Comparison of ENCODE assay signal across 1 cellular context in genomic region chr10:118817328-118818068, GRCh38.
TF ChIP-seq lines count a peak whose summit lies in the region.

No MANE protein-coding gene starts in this region.

TF ChIP-seq in IMR-90, 13 proteins besides CTCF, POLR2A, EP300 and RAD21:
- TF ChIP-seq MXI1 (IDR thresholded peaks at IDR 0.05; ENCODE audit: borderline replicate concordance, low read depth, low read length) (no peak), USF2 (IDR thresholded peaks at IDR 0.05; ENCODE audit: low read depth, low read length) (no peak), NFE2L2 (IDR thresholded peaks at IDR 0.05; ENCODE audit: low read depth, low read length) (no peak), SMC3 (IDR thresholded peaks at IDR 0.05; ENCODE audit: low read depth, low read length) (no peak), RCOR1 (IDR thresholded peaks at IDR 0.05; ENCODE audit: insufficient replicate concordance, low read length) (no peak), CEBPB (IDR thresholded peaks at IDR 0.05; ENCODE audit: low read depth, low read length) (no peak), RFX5 (IDR thresholded peaks at IDR 0.05; ENCODE audit: low read depth, low read length) (no peak), BHLHE40 (IDR thresholded peaks at IDR 0.05; ENCODE audit: low read depth, low read length) (no peak), MAFK (IDR thresholded peaks at IDR 0.05; ENCODE audit: low read depth, low read length) (no peak), MAZ (IDR thresholded peaks at IDR 0.05; ENCODE audit: borderline replicate concordance, low read depth, low read length) (no peak), CHD1 (IDR thresholded peaks at IDR 0.05; ENCODE audit: low read depth, low read length) (no peak), FOS (IDR thresholded peaks at IDR 0.05; ENCODE audit: low read depth, low read length) (no peak)
- TF ChIP-seq, protein P1, sequence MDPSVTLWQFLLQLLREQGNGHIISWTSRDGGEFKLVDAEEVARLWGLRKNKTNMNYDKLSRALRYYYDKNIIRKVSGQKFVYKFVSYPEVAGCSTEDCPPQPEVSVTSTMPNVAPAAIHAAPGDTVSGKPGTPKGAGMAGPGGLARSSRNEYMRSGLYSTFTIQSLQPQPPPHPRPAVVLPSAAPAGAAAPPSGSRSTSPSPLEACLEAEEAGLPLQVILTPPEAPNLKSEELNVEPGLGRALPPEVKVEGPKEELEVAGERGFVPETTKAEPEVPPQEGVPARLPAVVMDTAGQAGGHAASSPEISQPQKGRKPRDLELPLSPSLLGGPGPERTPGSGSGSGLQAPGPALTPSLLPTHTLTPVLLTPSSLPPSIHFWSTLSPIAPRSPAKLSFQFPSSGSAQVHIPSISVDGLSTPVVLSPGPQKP (IDR thresholded peaks at IDR 0.05; ENCODE audit: borderline replicate concordance, low read depth, low read length): no peak
